24 cellular contexts compared by ENCODE assay signal in the genomic region with DNA sequence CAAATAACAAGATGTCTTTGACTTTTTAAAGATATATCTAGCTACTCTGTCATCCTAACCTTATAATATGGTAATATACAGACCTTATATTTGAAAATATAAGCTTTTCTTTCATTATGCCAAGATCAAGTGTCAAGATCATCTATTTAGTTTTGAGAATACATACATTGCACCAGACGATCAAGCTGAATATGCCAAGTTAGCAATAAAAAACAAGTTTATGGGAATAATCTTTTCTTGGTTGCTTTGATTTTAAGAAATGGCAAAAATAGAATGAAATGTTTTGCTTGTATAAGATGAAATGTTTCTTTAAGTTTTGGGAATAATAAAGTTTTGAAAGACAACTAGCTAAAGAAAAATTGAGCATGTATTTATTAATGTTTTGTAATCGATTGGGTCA.
A peak's percentile ranks its signal among the peaks of the same experiment; 100 is the strongest.
DNase-seq lines count a peak whose midpoint lies in the region; ATAC-seq, FAIRE-seq and TF ChIP-seq lines count a peak whose summit lies in the region.
"Had no signal": no experiment of that assay in that cellular context is flagged by ENCODE, and none has a peak within 500 bp of the region (broad histone marks: within the 10 kb centered on the region; RNA-seq: fewer than 3 reads in every experiment).

No MANE protein-coding gene starts in this region.

- H3K36me3 Mint-ChIP-seq in CD8-positive, alpha-beta memory T cell: peaks cover 0 to 7% (median 0%) of the 10 kb centered on the region in 3 donors
- H3K36me3 Mint-ChIP-seq: CD8-positive, alpha-beta T cell had no signal

- no peaks in the 10 kb centered on the region for H3K79me2 ChIP-seq in K562 (ENCODE audit: control insufficient read depth, insufficient read depth, low read length)

- 3% methylated on average over 2 of the region's 2 CpGs for WGBS in A549 (ENCODE audit: missing lambda C conversion rate)
- WGBS in K562 (ENCODE audit: insufficient coverage, low coverage, missing lambda C conversion rate): 0% methylated on average over 2 of the region's 2 CpGs

- POLR2A ChIA-PET in A549 (lab: Yijun Ruan, JAX): no interaction called here
- POLR2A ChIA-PET in CD8-positive, alpha-beta memory T cell (lab: Charles Lee): no interaction called here
- POLR2A ChIA-PET in K562 (lab: Yijun Ruan, JAX): no interaction called here

- intact Hi-C loops in K562 (cut with micrococcal nuclease): no loop called here

- TF ChIP-seq EP300 in A549 (IDR thresholded peaks at IDR 0.05) (no peak), K562 (IDR thresholded peaks at IDR 0.05; ENCODE audit: low read length) (no peak)

- TF ChIP-seq POLR2A in A549 (IDR thresholded peaks at IDR 0.05; ENCODE audit: low read length) (no peak), K562 (conservative IDR thresholded peaks at IDR 0.05) (no peak)

- no peaks in the 10 kb centered on the region for H3K36me3 ChIP-seq in CD8-positive, alpha-beta memory T cell (ENCODE audit: insufficient read depth, low read length)
- H3K36me3 ChIP-seq in K562 (ENCODE audit: control insufficient read depth, insufficient read depth, low read length): no peaks in the 10 kb centered on the region
- H3K36me3 ChIP-seq: BLaER1 treated with 17β-estradiol and CSF1 and Interleukin-3, amounts not matched to agents 10 nM and 100 nM had no signal

- H3K9me1 ChIP-seq in K562 (ENCODE audit: control insufficient read depth, insufficient read depth, low read length): no peaks in the 10 kb centered on the region

- no peaks in the 10 kb centered on the region for H3K9me3 Mint-ChIP-seq in CD8-positive, alpha-beta memory T cell
- H3K9me3 Mint-ChIP-seq: CD4-positive, alpha-beta T cell; CD8-positive, alpha-beta T cell had no signal

- no peak overlapping the region for H3K27ac ChIP-seq in A549
- no peak overlapping the region for H3K27ac ChIP-seq in CD8-positive, alpha-beta memory T cell (ENCODE audit: low read depth, low read length)
- no peak overlapping the region for H3K27ac ChIP-seq in K562 (ENCODE audit: extremely low read depth, low read depth, low read length)
- H3K27ac ChIP-seq: BLaER1 treated with 17β-estradiol and CSF1 and Interleukin-3, amounts not matched to agents 10 nM and 100 nM; C4-2B had no signal

- TF ChIP-seq RAD21 in A549 (conservative IDR thresholded peaks at IDR 0.05 in 1 of 2, IDR thresholded peaks at IDR 0.05 in 1 of 2): no peak
- no peak for TF ChIP-seq RAD21 in K562 (CRISPR knock-in tag; conservative IDR thresholded peaks at IDR 0.05 in 1 of 2, IDR thresholded peaks at IDR 0.05 in 1 of 2)

- H3K4me3 Mint-ChIP-seq in CD8-positive, alpha-beta memory T cell: peak overlapping the region in 6 of 7 donors; percentile 61 to 88 (median 74)
- H3K4me3 Mint-ChIP-seq: B cell; CD4-positive, alpha-beta T cell; CD8-positive, alpha-beta T cell had no signal

- H3K27ac Mint-ChIP-seq in CD8-positive, alpha-beta memory T cell: peak overlapping the region in 5 of 8 donors; percentile 0 to 90 (median 41)
- H3K27ac Mint-ChIP-seq: B cell; CD4-positive, alpha-beta T cell; CD8-positive, alpha-beta T cell had no signal

- in situ Hi-C loops in K562 (cut with MboI): no loop called here

- no peak overlapping the region for H3K4me2 ChIP-seq in A549
- H3K4me2 ChIP-seq in K562 (ENCODE audit: insufficient read depth, low read length): no peak overlapping the region
- H3K4me2 ChIP-seq: BLaER1 treated with 17β-estradiol and CSF1 and Interleukin-3, amounts not matched to agents 10 nM and 100 nM had no signal

- no peaks in the 10 kb centered on the region for H3K4me1 ChIP-seq in A549
- no peaks in the 10 kb centered on the region for H3K4me1 ChIP-seq in CD8-positive, alpha-beta memory T cell (ENCODE audit: insufficient read depth, low read length)
- H3K4me1 ChIP-seq in K562 (replicated peaks in 1 of 2; ENCODE audit: control insufficient read depth in 2 of 2, insufficient read depth in 2 of 2, low read length in 2 of 2): no peaks in the 10 kb centered on the region

- BruUV-seq in K562 (replicated peaks; lab: Mats Ljungman, UMichigan): no TSS peak

- DNase-seq in A549 (ENCODE audit: low read depth in 1 of 2, low spot score in 1 of 2): no peak
- no peak for DNase-seq in CD8-positive, alpha-beta memory T cell
- no peak for DNase-seq in K562 (ENCODE audit: extremely low read depth in 1 of 4, low spot score in 3 of 4)
- DNase-seq in stimulated activated naive CD8-positive, alpha-beta T cell treated with anti-CD3 and anti-CD28 coated beads, Interleukin-15, Interleukin-2, amounts not matched to agents 100 U/mL and 50 U/mL, for 24 hours: no peak
- no peak for DNase-seq in mucosa of gallbladder (ENCODE audit: low spot score)
- DNase-seq: 8988T; AML-193; CD4-positive, alpha-beta T cell; CD8-positive, alpha-beta T cell; COR-L47; DMS 273 treated with DMSO at 0.1 percent for 48 hours; DMS153; DMS53; DMS79; DND-41; EL; GDM1 had no signal

- no peak for TF ChIP-seq CTCF in A549 (IDR thresholded peaks at IDR 0.05)
- TF ChIP-seq CTCF in K562 (IDR thresholded peaks at IDR 0.05 in 2 of 3, conservative IDR thresholded peaks at IDR 0.05 in 1 of 3; ENCODE audit: insufficient read depth in 2 of 3, low read depth in 1 of 3, low read length in 3 of 3): no peak

- H3K9me3 ChIP-seq in A549 (no peaks in the 10 kb centered on the region), K562 (replicated peaks; ENCODE audit: control insufficient read depth, insufficient read depth, low read depth, low read length) (no peaks in the 10 kb centered on the region)
- no peaks in the 10 kb centered on the region for H3K9me3 ChIP-seq in CD8-positive, alpha-beta memory T cell (ENCODE audit: low read length)

- H4K20me1 ChIP-seq in K562 (replicated peaks; ENCODE audit: control insufficient read depth, insufficient read depth, low read length): no peaks in the 10 kb centered on the region

- H3K27me3 Mint-ChIP-seq in CD8-positive, alpha-beta memory T cell: no peaks in the 10 kb centered on the region
- H3K27me3 Mint-ChIP-seq: B cell; CD4-positive, alpha-beta T cell had no signal

- no peak overlapping the region for H3K9ac ChIP-seq in K562 (ENCODE audit: insufficient read depth in 1 of 2, low read depth in 2 of 2, low read length in 2 of 2)
- H3K9ac ChIP-seq: BLaER1 treated with 17β-estradiol and CSF1 and Interleukin-3, amounts not matched to agents 10 nM and 100 nM had no signal

- no peak for ATAC-seq in A549
- no peak for ATAC-seq in K562
- no peak for ATAC-seq in HG02763 (IDR thresholded peaks at IDR 0.05; ENCODE audit: unreplicated experiment)
- no peak for ATAC-seq in stimulated activated naive CD8-positive, alpha-beta T cell treated with anti-CD3 and anti-CD28 coated beads, Interleukin-15, Interleukin-2, amounts not matched to agents 100 U/mL and 50 U/mL, for 24 hours
- ATAC-seq: CD8-positive, alpha-beta T cell; GM12878 had no signal

- FAIRE-seq in A549 (lab: Jason Lieb, UNC): no peak
- no peak for FAIRE-seq in K562 (lab: Jason Lieb, UNC)
- FAIRE-seq: GM12878, GM12892, GM18507 had no signal

- peaks cover 6 to 16% (median 12%) of the 10 kb centered on the region in 3 donors for H3K4me1 Mint-ChIP-seq in CD8-positive, alpha-beta memory T cell

- H3K27me3 ChIP-seq in CD8-positive, alpha-beta memory T cell (ENCODE audit: insufficient read depth, low read length, poor library complexity, severe bottlenecking): no peaks in the 10 kb centered on the region
- no peaks in the 10 kb centered on the region for H3K27me3 ChIP-seq in K562 (ENCODE audit: control insufficient read depth in 2 of 2, insufficient read depth in 2 of 2, low read length in 2 of 2)

- no peak overlapping the region for H3K4me3 ChIP-seq in A549
- H3K4me3 ChIP-seq in CD8-positive, alpha-beta memory T cell (ENCODE audit: low read length): no peak overlapping the region
- H3K4me3 ChIP-seq in K562: no peak overlapping the region
- H3K4me3 ChIP-seq: BLaER1 treated with 17β-estradiol and CSF1 and Interleukin-3, amounts not matched to agents 10 nM and 100 nM; GM12878 had no signal

- H2AFZ ChIP-seq in K562 (ENCODE audit: low read depth, low read length): no peak overlapping the region

- CTCF ChIA-PET in A549 (lab: Yijun Ruan, JAX): no interaction called here
- CTCF ChIA-PET in CD8-positive, alpha-beta memory T cell (lab: Charles Lee): no interaction called here
- CTCF ChIA-PET in K562 (lab: Yijun Ruan, JAX; ENCODE audit: low intra/inter-chr PET ratio): no interaction called here

TF ChIP-seq in A549, 52 proteins besides CTCF, POLR2A, EP300 and RAD21:
- TF ChIP-seq MYC (IDR thresholded peaks at IDR 0.05; ENCODE audit: borderline replicate concordance, low read length): no peak
- TF ChIP-seq MAFK (IDR thresholded peaks at IDR 0.05; ENCODE audit: partially characterized antibody): peak; percentile 57

TF ChIP-seq in K562, 482 proteins besides CTCF, POLR2A, EP300 and RAD21 (continues in another document):
- no peak for TF ChIP-seq DNMT1 (IDR thresholded peaks at IDR 0.05)
- TF ChIP-seq TAF7 (tag; IDR thresholded peaks at IDR 0.05): no peak
- no peak for TF ChIP-seq CTBP1 (IDR thresholded peaks at IDR 0.05; ENCODE audit: borderline replicate concordance)
- no peak for TF ChIP-seq ZNF24 (IDR thresholded peaks at IDR 0.05)
- no peak for TF ChIP-seq GTF2E2 (tag; IDR thresholded peaks at IDR 0.05)
- TF ChIP-seq LARP7 (IDR thresholded peaks at IDR 0.05): no peak
- peak; percentile 33; the same call in 1 of the 2 replicates for TF ChIP-seq C11orf30 (IDR thresholded peaks at IDR 0.05; ENCODE audit: low read depth)
- no peak for TF ChIP-seq MECOM (CRISPR knock-in tag; IDR thresholded peaks at IDR 0.05)
- no peak for TF ChIP-seq PURB (CRISPR knock-in tag; IDR thresholded peaks at IDR 0.05; ENCODE audit: low read depth)
- TF ChIP-seq MCM3 (IDR thresholded peaks at IDR 0.05): no peak
- no peak for TF ChIP-seq EHMT2 (IDR thresholded peaks at IDR 0.05)
- peak; percentile 45; the same call in 1 of the 2 replicates for TF ChIP-seq ZNF316 (IDR thresholded peaks at IDR 0.05)
- no peak for TF ChIP-seq TARDBP (IDR thresholded peaks at IDR 0.05)
- TF ChIP-seq ZFX (CRISPR knock-in tag; IDR thresholded peaks at IDR 0.05): no peak
- TF ChIP-seq, protein P1, sequence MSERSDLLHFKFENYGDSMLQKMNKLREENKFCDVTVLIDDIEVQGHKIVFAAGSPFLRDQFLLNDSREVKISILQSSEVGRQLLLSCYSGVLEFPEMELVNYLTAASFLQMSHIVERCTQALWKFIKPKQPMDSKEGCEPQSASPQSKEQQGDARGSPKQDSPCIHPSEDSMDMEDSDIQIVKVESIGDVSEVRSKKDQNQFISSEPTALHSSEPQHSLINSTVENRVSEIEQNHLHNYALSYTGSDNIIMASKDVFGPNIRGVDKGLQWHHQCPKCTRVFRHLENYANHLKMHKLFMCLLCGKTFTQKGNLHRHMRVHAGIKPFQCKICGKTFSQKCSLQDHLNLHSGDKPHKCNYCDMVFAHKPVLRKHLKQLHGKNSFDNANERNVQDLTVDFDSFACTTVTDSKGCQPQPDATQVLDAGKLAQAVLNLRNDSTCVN (CRISPR knock-in tag; IDR thresholded peaks at IDR 0.05): no peak
- peak; percentile 21; the same call in 1 of the 2 replicates for TF ChIP-seq MAFK (IDR thresholded peaks at IDR 0.05; ENCODE audit: low read length)
- TF ChIP-seq ZC3H8 (IDR thresholded peaks at IDR 0.05): no peak
- TF ChIP-seq ZNF212 (CRISPR knock-in tag; IDR thresholded peaks at IDR 0.05): no peak
